ENCODE assay signal across 1 cellular context in the genomic region with DNA sequence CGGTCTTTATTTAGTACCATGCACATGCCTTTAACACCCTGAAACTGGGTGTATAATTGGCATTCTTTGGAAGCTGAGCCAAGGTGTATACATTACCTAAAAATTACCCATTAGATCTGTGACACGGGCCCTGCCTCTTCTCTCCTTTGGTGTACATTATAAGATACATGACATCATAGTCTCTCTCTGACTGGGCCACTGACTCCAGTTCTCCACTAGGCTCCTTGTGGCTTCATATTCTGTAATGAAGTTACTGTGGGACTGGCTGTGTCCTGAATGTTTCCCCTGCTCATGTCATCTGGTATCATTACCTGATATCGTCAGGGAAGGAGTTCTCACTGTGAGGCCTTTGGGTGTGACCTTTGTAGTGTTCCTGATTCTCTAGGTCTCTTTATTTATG.
TF ChIP-seq lines count a peak whose summit lies in the region.

No MANE protein-coding gene starts in this region.

TF ChIP-seq in GM12878, 131 proteins besides CTCF, POLR2A, EP300 and RAD21 (continued from another document):
- TF ChIP-seq, protein P1, sequence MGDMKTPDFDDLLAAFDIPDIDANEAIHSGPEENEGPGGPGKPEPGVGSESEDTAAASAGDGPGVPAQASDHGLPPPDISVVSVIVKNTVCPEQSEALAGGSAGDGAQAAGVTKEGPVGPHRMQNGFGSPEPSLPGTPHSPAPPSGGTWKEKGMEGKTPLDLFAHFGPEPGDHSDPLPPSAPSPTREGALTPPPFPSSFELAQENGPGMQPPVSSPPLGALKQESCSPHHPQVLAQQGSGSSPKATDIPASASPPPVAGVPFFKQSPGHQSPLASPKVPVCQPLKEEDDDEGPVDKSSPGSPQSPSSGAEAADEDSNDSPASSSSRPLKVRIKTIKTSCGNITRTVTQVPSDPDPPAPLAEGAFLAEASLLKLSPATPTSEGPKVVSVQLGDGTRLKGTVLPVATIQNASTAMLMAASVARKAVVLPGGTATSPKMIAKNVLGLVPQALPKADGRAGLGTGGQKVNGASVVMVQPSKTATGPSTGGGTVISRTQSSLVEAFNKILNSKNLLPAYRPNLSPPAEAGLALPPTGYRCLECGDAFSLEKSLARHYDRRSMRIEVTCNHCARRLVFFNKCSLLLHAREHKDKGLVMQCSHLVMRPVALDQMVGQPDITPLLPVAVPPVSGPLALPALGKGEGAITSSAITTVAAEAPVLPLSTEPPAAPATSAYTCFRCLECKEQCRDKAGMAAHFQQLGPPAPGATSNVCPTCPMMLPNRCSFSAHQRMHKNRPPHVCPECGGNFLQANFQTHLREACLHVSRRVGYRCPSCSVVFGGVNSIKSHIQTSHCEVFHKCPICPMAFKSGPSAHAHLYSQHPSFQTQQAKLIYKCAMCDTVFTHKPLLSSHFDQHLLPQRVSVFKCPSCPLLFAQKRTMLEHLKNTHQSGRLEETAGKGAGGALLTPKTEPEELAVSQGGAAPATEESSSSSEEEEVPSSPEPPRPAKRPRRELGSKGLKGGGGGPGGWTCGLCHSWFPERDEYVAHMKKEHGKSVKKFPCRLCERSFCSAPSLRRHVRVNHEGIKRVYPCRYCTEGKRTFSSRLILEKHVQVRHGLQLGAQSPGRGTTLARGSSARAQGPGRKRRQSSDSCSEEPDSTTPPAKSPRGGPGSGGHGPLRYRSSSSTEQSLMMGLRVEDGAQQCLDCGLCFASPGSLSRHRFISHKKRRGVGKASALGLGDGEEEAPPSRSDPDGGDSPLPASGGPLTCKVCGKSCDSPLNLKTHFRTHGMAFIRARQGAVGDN (IDR thresholded peaks at IDR 0.05) = no peak
- TF ChIP-seq POU2F2 (IDR thresholded peaks at IDR 0.05; ENCODE audit: borderline replicate concordance, low read depth, low read length) (no peak), DPF2 (IDR thresholded peaks at IDR 0.05) (no peak), ZNF207 (IDR thresholded peaks at IDR 0.05; ENCODE audit: borderline replicate concordance) (no peak), NFXL1 (IDR thresholded peaks at IDR 0.05; ENCODE audit: borderline replicate concordance) (no peak), CREB1 (IDR thresholded peaks at IDR 0.05; ENCODE audit: low read depth) (peak; percentile 46; the same call in 1 of the 2 replicates)
TF ChIP-seq in GM12878: peak in this region for 2.
